Comparison of ENCODE assay signal across 27 cellular contexts in the genomic region with DNA sequence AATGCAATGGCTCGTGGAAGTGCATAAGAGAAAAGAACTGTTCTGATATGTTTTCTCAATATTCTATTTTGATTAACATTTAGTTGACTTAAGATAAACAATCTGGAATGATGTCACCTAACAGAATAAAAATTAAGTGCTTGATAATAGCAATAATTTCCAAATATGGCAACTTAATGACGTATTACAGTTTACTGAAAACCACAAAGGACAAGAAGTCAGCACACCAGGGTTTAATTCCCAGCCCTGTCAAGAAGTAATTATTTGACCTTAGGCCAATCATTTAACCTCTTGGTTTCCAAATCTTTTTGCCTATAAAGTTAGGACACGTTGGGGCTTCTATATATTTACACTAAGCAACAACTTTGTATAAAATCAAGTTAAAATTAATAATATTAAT.
DNase-seq lines count a peak whose midpoint lies in the region; ATAC-seq, FAIRE-seq and TF ChIP-seq lines count a peak whose summit lies in the region.
"Had no signal": no experiment of that assay in that cellular context is flagged by ENCODE, and none has a peak within 500 bp of the region (broad histone marks: within the 10 kb centered on the region; RNA-seq: fewer than 3 reads in every experiment).

No MANE protein-coding gene starts in this region.

- no peak overlapping the region for H3K4me2 ChIP-seq in endothelial cell of umbilical vein (ENCODE audit: insufficient read depth, low read length)

- dilution Hi-C loops in endothelial cell of umbilical vein (cut with MboI; ENCODE audit: extremely low pct_ligation_motif_present, low sequenced_read_pairs), result no loop called here

- CTCF ChIA-PET in endothelial cell of umbilical vein (lab: Charles Lee), result interaction anchor here (1.3 to 2.5 kb wide), 3 partner anchors 59 to 138 kb away, joined by 4 to 10 read pairs (median 4); no protein-coding TSS in a partner anchor

- no peaks in the 10 kb centered on the region for H3K36me3 Mint-ChIP-seq in nephron progenitor cell (ENCODE audit: low read depth)

- FAIRE-seq in endothelial cell of umbilical vein (lab: Jason Lieb, UNC), result no peak

- no peak for ATAC-seq in HG02884 (IDR thresholded peaks at IDR 0.05; ENCODE audit: unreplicated experiment)
- ATAC-seq in GM19328 (IDR thresholded peaks at IDR 0.05; ENCODE audit: unreplicated experiment), result no peak
- ATAC-seq in HG02938 (IDR thresholded peaks at IDR 0.05; ENCODE audit: unreplicated experiment), result no peak
- ATAC-seq: activated CD4-positive, alpha-beta T cell treated with anti-CD3 and anti-CD28 coated beads for 36 hours had no signal

- H3K4me3 ChIP-seq in endothelial cell of umbilical vein (replicated peaks in 1 of 3; ENCODE audit: insufficient read depth in 1 of 3, low read depth in 1 of 3, low read length in 3 of 3), result no peak overlapping the region
- H3K4me3 ChIP-seq: breast epithelium, SK-N-MC, thoracic aorta had no signal

- H3K27ac Mint-ChIP-seq in nephron progenitor cell, result peak overlapping the region; percentile 70
- H3K27ac Mint-ChIP-seq: activated CD4-positive, alpha-beta T cell treated with anti-CD3 and anti-CD28 coated beads for 36 hours had no signal

- no peak for TF ChIP-seq CTCF in endothelial cell of umbilical vein (IDR thresholded peaks at IDR 0.05; ENCODE audit: extremely low read depth in 1 of 2, insufficient read depth in 1 of 2, low read depth in 1 of 2, low read length in 2 of 2)
- TF ChIP-seq CTCF in nephron progenitor cell (IDR thresholded peaks at IDR 0.05), result no peak

- no peaks in the 10 kb centered on the region for H3K36me3 ChIP-seq in endothelial cell of umbilical vein (ENCODE audit: control insufficient read depth in 2 of 2, extremely low read depth in 1 of 2, insufficient read depth in 2 of 2, low read length in 2 of 2)
- H3K36me3 ChIP-seq: breast epithelium, thoracic aorta had no signal

- H2AFZ ChIP-seq in endothelial cell of umbilical vein (ENCODE audit: low read depth, low read length), result no peak overlapping the region

- H3K4me3 Mint-ChIP-seq in nephron progenitor cell, result no peak overlapping the region
- H3K4me3 Mint-ChIP-seq: activated CD4-positive, alpha-beta T cell treated with anti-CD3 and anti-CD28 coated beads for 36 hours had no signal

- no peak overlapping the region for H3K27ac ChIP-seq in endothelial cell of umbilical vein (ENCODE audit: insufficient read depth, low read depth, low read length)
- H3K27ac ChIP-seq: RWPE1, SK-N-MC, thoracic aorta had no signal

- no peaks in the 10 kb centered on the region for H3K79me2 ChIP-seq in endothelial cell of umbilical vein (ENCODE audit: control insufficient read depth, insufficient read depth, low read length)

- H3K9ac ChIP-seq in endothelial cell of umbilical vein (replicated peaks; ENCODE audit: extremely low read depth, insufficient read depth, low read length), result no peak overlapping the region

- intact Hi-C loops in endothelial cell of umbilical vein (cut with micrococcal nuclease), result no loop called here

- H3K9me3 Mint-ChIP-seq in nephron progenitor cell, result no peaks in the 10 kb centered on the region

- H3K27me3 ChIP-seq in endothelial cell of umbilical vein (ENCODE audit: control insufficient read depth in 2 of 2, insufficient read depth in 2 of 2, low read length in 2 of 2), result no peaks in the 10 kb centered on the region
- H3K27me3 ChIP-seq: breast epithelium had no signal

- BruUV-seq in endothelial cell of umbilical vein (replicated peaks; lab: Mats Ljungman, UMichigan), result no TSS peak

- H3K9me1 ChIP-seq in endothelial cell of umbilical vein (replicated peaks; ENCODE audit: control insufficient read depth, extremely low read depth, insufficient read depth, low read length), result no peaks in the 10 kb centered on the region

- DNase-seq in EH (ENCODE audit: low read depth) (peak; percentile 86), M059J (ENCODE audit: low read depth) (peak; percentile 86), endothelial cell of umbilical vein (ENCODE audit: low read depth, low spot score) (peak; percentile 11), nephron progenitor cell (no peak)
- no peak for DNase-seq in activated CD4-positive, alpha-beta T cell treated with anti-CD3 and anti-CD28 coated beads for 4 hours
- DNase-seq: activated CD4-positive, alpha-beta T cell treated with anti-CD3 and anti-CD28 coated beads for 36 hours; activated CD8-positive, alpha-beta memory T cell treated with anti-CD3 and anti-CD28 coated beads for 24 hours; activated T-cell treated with anti-CD3 and anti-CD28 coated beads, Interleukin-2, amount 50 U/mL, for 1 hour; cortex of kidney; head of caudate nucleus; mesendoderm; NCI-H1092; NCI-H1930; NCI-H748 treated with DMSO at 0.1 percent for 48 hours; nucleus accumbens; retina; stimulated activated CD4-positive, alpha-beta T cell treated with anti-CD3 and anti-CD28 coated beads, Interleukin-12 subunit alpha, Interleukin-12 subunit beta, amount 100 ng/mL, for 4 hours; stimulated activated CD4-positive, alpha-beta T cell treated with anti-CD3 and anti-CD28 coated beads, Interleukin-4, amount 100 ng/mL, for 4 hours; stimulated activated naive CD4-positive, alpha-beta T cell; T-helper 2 cell had no signal

- POLR2A ChIA-PET in endothelial cell of umbilical vein (lab: Charles Lee), result interaction anchor here (1.2 kb wide), 1 partner anchor 142 kb away, joined by 3 read pairs; no protein-coding TSS in a partner anchor

- peaks cover 22% of the 10 kb centered on the region for H3K4me1 Mint-ChIP-seq in nephron progenitor cell

- no peaks in the 10 kb centered on the region for H4K20me1 ChIP-seq in endothelial cell of umbilical vein (replicated peaks; ENCODE audit: control insufficient read depth, extremely low read depth, insufficient read depth, low read length)

- no peak for TF ChIP-seq POLR2A in endothelial cell of umbilical vein (IDR thresholded peaks at IDR 0.05; ENCODE audit: low read depth, low read length)

- H3K9me3 ChIP-seq in endothelial cell of umbilical vein (replicated peaks; ENCODE audit: control insufficient read depth, insufficient read depth, low read length), result no peaks in the 10 kb centered on the region
- H3K9me3 ChIP-seq: breast epithelium, thoracic aorta had no signal

- H3K4me1 ChIP-seq in endothelial cell of umbilical vein (ENCODE audit: control insufficient read depth, extremely low read depth, insufficient read depth, low read length), result peaks cover 14% of the 10 kb centered on the region
- H3K4me1 ChIP-seq: breast epithelium had no signal

- no peaks in the 10 kb centered on the region for H3K27me3 Mint-ChIP-seq in nephron progenitor cell (ENCODE audit: low read depth, poor library complexity)
- H3K27me3 Mint-ChIP-seq: activated CD4-positive, alpha-beta T cell treated with anti-CD3 and anti-CD28 coated beads for 36 hours had no signal

TF ChIP-seq in endothelial cell of umbilical vein, 7 proteins besides CTCF, POLR2A, EP300 and RAD21:
- TF ChIP-seq POLR2AphosphoS5 (IDR thresholded peaks at IDR 0.05; ENCODE audit: insufficient read depth, low read depth, low read length), result no peak
- TF ChIP-seq JUN (IDR thresholded peaks at IDR 0.05; ENCODE audit: borderline replicate concordance, insufficient read depth, insufficient read length, low read depth), result no peak
- no peak for TF ChIP-seq GATA2 (IDR thresholded peaks at IDR 0.05; ENCODE audit: insufficient read depth, insufficient read length, low read depth, low read length)
- no peak for TF ChIP-seq MYC (IDR thresholded peaks at IDR 0.05; ENCODE audit: low read depth, low read length)
- TF ChIP-seq, protein P1, sequence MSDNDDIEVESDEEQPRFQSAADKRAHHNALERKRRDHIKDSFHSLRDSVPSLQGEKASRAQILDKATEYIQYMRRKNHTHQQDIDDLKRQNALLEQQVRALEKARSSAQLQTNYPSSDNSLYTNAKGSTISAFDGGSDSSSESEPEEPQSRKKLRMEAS (IDR thresholded peaks at IDR 0.05; ENCODE audit: insufficient read depth, insufficient read length), result no peak
- no peak for TF ChIP-seq FOS (IDR thresholded peaks at IDR 0.05; ENCODE audit: borderline replicate concordance, insufficient read depth, low read length)
- TF ChIP-seq EZH2 (IDR thresholded peaks at IDR 0.05; ENCODE audit: borderline replicate concordance, low read depth, low read length, severe bottlenecking), result no peak

Comparison
In these comparisons a context has a peak if more than half of its experiments do, and no peak if none do; other contexts are left out.
1. DNase-seq: peak in EH (single experiment), M059J (single experiment) and endothelial cell of umbilical vein (single experiment); none in nephron progenitor cell (single experiment) and activated CD4-positive, alpha-beta T cell treated with anti-CD3 and anti-CD28 coated beads for 4 hours (0 of 2).